6 cellular contexts compared by ENCODE assay signal in genomic region chr7:79952399-79952798, GRCh38.
"Had no signal": no experiment of that assay in that cellular context is flagged by ENCODE, and none has a peak within 500 bp of the region (broad histone marks: within the 10 kb centered on the region; RNA-seq: fewer than 3 reads in every experiment).

No MANE protein-coding gene starts in this region.

- H3K27ac Mint-ChIP-seq: IgD-negative memory B cell had no signal

- H3K27me3 Mint-ChIP-seq: IgD-negative memory B cell had no signal

- H3K36me3 Mint-ChIP-seq: IgD-negative memory B cell had no signal

- DNase-seq: IMR-90, KBM-7 had no signal

- H3K4me1 Mint-ChIP-seq: IgD-negative memory B cell had no signal

- H3K4me3 Mint-ChIP-seq: IgD-negative memory B cell had no signal

- H3K27ac ChIP-seq: HL-60 had no signal

- ATAC-seq: HepG2, K562 had no signal

- H3K4me3 ChIP-seq: K562 had no signal
